Comparison of ENCODE assay signal across 9 cellular contexts in the genomic region with DNA sequence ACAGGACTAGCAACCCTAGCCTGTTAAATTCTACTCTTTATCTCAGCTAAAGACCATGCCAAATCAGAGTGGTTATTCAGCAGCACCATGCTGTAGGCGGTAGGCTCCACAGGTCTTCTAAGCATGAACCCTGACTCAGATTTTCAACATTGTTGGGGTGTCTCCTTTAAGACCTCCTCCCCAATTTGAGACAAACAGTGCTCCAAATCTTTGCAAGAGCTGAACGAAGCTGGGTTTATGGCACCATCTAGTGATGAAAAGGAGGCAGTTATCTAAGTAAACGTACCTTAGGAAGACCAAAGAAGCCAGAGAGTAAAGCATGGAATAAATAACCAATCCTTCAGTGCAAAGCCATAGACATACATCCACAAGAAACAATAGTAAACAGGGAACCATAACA.
DNase-seq lines count a peak whose midpoint lies in the region; FAIRE-seq and TF ChIP-seq lines count a peak whose summit lies in the region.
"Had no signal": no experiment of that assay in that cellular context is flagged by ENCODE, and none has a peak within 500 bp of the region (broad histone marks: within the 10 kb centered on the region; RNA-seq: fewer than 3 reads in every experiment).

No MANE protein-coding gene starts in this region.

- H3K4me3 ChIP-seq in keratinocyte (ENCODE audit: control insufficient read depth in 2 of 3, extremely low read depth in 1 of 3, insufficient read depth in 2 of 3, low read depth in 1 of 3, low read length in 3 of 3): no peak overlapping the region

- H3K27me3 ChIP-seq in keratinocyte (ENCODE audit: control insufficient read depth, extremely low read depth, insufficient read depth, low read length): no peaks in the 10 kb centered on the region

- H3K9me3 ChIP-seq in keratinocyte (ENCODE audit: control insufficient read depth, low read depth, low read length): no peaks in the 10 kb centered on the region

- no peaks in the 10 kb centered on the region for H3K36me3 ChIP-seq in keratinocyte (ENCODE audit: control insufficient read depth in 2 of 2, extremely low read depth in 1 of 2, insufficient read depth in 2 of 2, low read length in 2 of 2)

- H3K27ac ChIP-seq in keratinocyte (ENCODE audit: control insufficient read depth, insufficient read depth, low read length): no peak overlapping the region

- H3K4me1 ChIP-seq in keratinocyte (ENCODE audit: control insufficient read depth, extremely low read depth, insufficient read depth, low read length): no peaks in the 10 kb centered on the region

- H4K20me1 ChIP-seq in keratinocyte (ENCODE audit: control insufficient read depth, extremely low read depth, insufficient read depth, low read length): no peaks in the 10 kb centered on the region

- TF ChIP-seq CTCF in keratinocyte (optimal IDR thresholded peaks at IDR 0.05 in 1 of 3, IDR thresholded peaks at IDR 0.05 in 1 of 3, conservative IDR thresholded peaks at IDR 0.05 in 1 of 3; ENCODE audit: extremely low read depth in 1 of 3, insufficient read depth in 2 of 3, low read length in 3 of 3): peak; percentile 43 to 58 (median 58)

- FAIRE-seq in keratinocyte (lab: Jason Lieb, UNC): peak; percentile 36

- dilution Hi-C loops in keratinocyte (cut with MboI; ENCODE audit: extremely low pct_ligation_motif_present, low sequenced_read_pairs): no loop called here

- H3K9me1 ChIP-seq in keratinocyte (ENCODE audit: control insufficient read depth, extremely low read depth, insufficient read depth, low read length): no peaks in the 10 kb centered on the region

- no peak overlapping the region for H3K9ac ChIP-seq in keratinocyte (ENCODE audit: control insufficient read depth, extremely low read depth, insufficient read depth, low read length)

- H3K79me2 ChIP-seq in keratinocyte (ENCODE audit: control insufficient read depth, insufficient read depth, low read length): no peaks in the 10 kb centered on the region

- H2AFZ ChIP-seq in keratinocyte (ENCODE audit: control insufficient read depth, low read length): no peak overlapping the region

- H3K4me2 ChIP-seq in keratinocyte (ENCODE audit: control insufficient read depth, extremely low read depth, insufficient read depth, low read depth, low read length): no peak overlapping the region

- DNase-seq in DMS114 treated with DMSO at 0.1 percent for 48 hours (lab: John Stamatoyannopoulos, UW; ENCODE audit: unreplicated experiment): peak; percentile 17
- peak; percentile 15 for DNase-seq in HPDE6-E6E7 (ENCODE audit: extremely low spot score)
- peak; percentile 35 for DNase-seq in SW480 (ENCODE audit: low spot score)
- peak; percentile 9 for DNase-seq in keratinocyte (ENCODE audit: low read depth, low spot score)
- DNase-seq in DMS79 (lab: John Stamatoyannopoulos, UW): no peak
- DNase-seq in NCI-H2107 treated with DMSO at 0.1 percent for 48 hours (lab: John Stamatoyannopoulos, UW; ENCODE audit: unreplicated experiment): no peak
- no peak for DNase-seq in midbrain (lab: John Stamatoyannopoulos, UW)
- DNase-seq in COLO668 (lab: John Stamatoyannopoulos, UW; ENCODE audit: unreplicated experiment): no peak
- DNase-seq: activated naive CD8-positive, alpha-beta T cell treated with anti-CD3 and anti-CD28 coated beads for 36 hours had no signal

Comparison
In these comparisons a context has a peak if more than half of its experiments do, and no peak if none do; other contexts are left out.
1. DNase-seq: peak in DMS114 treated with DMSO at 0.1 percent for 48 hours (single experiment), HPDE6-E6E7 (single experiment), SW480 (single experiment) and keratinocyte (single experiment); none in DMS79 (single experiment), NCI-H2107 treated with DMSO at 0.1 percent for 48 hours (single experiment), midbrain (single experiment) and COLO668 (single experiment).